ENCODE assay signal across 8 cellular contexts in genomic region chr2:218269900-218270720, GRCh38. TPM values are rescaled to one million over a fixed set of nuclear protein-coding genes. Genes with fewer than 3 reads are reported as not detected.
DNase-seq lines count a peak whose midpoint lies in the region; ATAC-seq and TF ChIP-seq lines count a peak whose summit lies in the region.

Gene AAMP (minus strand): TSS chr2:218270137. CDS start chr2:218270086, 51 bp downstream.
Gene PNKD (plus strand): TSS chr2:218270519. CDS start chr2:218270536, 17 bp downstream.

- H3K9me3 ChIP-seq in Karpas-422 (ENCODE audit: low read length) (no peaks in the 10 kb centered on the region), esophagus squamous epithelium (no peaks in the 10 kb centered on the region)

- DNase-seq in DMS79 treated with DMSO at 0.1 percent for 48 hours (lab: John Stamatoyannopoulos, UW) (peak; percentile 98), Karpas-422 (peak; percentile 100), RKO (ENCODE audit: low spot score) (peak; percentile 99), activated T-helper 1 cell treated with Interleukin-2 at 50 U/mL for 16 hours (ENCODE audit: low read depth) (peak; percentile 100), esophagus squamous epithelium (lab: John Stamatoyannopoulos, UW) (peak; percentile 99), myocyte (ENCODE audit: low read depth) (peak; percentile 100)
- DNase-seq in stimulated activated CD8-positive, alpha-beta memory T cell treated with anti-CD3 and anti-CD28 coated beads, Interleukin-7, amount 100 ng/mL, for 48 hours (ENCODE audit: extremely low read depth in 1 of 2, low read depth in 1 of 2), result peak; percentile 99 to 100

- intact Hi-C loops in esophagus squamous epithelium (cut with DNase I), result loop anchor here (5.0 kb wide), 1 partner anchor 127 kb away; the partner anchor contains the start of gene CTDSP1

- 0% methylated on average over 10 to 20 of the region's 64 CpGs for WGBS in esophagus squamous epithelium, 2 donors

- ATAC-seq in GM21825 (IDR thresholded peaks at IDR 0.05; ENCODE audit: unreplicated experiment), result peak; percentile 87

- H3K4me2 ChIP-seq in Karpas-422 (ENCODE audit: low read depth, low read length, poor library complexity, severe bottlenecking), result peak within 1 kb of the TSS; percentile 100

- H3K79me2 ChIP-seq in Karpas-422 (ENCODE audit: low read length), result peaks cover 18% of the 10 kb centered on the region

- peak within 1 kb of the TSS; percentile 94 for H3K9ac ChIP-seq in Karpas-422 (ENCODE audit: low read length)

- peak in 3 of 4 donors; percentile 39 to 78 (median 60) for TF ChIP-seq POLR2A in esophagus squamous epithelium (IDR thresholded peaks at IDR 0.05)

- H3K4me3 ChIP-seq in Karpas-422 (ENCODE audit: low read length) (peak within 1 kb of the TSS; percentile 98), esophagus squamous epithelium (peak within 1 kb of the TSS; percentile 71 to 92 (median 74))

- TF ChIP-seq CTCF in esophagus squamous epithelium (IDR thresholded peaks at IDR 0.05), result peak in 1 of 6 experiments; percentile 46

- peak within 1 kb of the TSS; percentile 53 for H3K27ac ChIP-seq in Karpas-422 (ENCODE audit: low read length)
- H3K27ac ChIP-seq in esophagus squamous epithelium, result peak within 1 kb of the TSS; percentile 84 to 93 (median 88)

- H3K36me3 ChIP-seq in Karpas-422 (ENCODE audit: insufficient read depth, low read length) (peaks cover 14% of the 10 kb centered on the region; the same call in 1 of the 2 replicates), esophagus squamous epithelium (peaks cover 33 to 51% (median 36%) of the 10 kb centered on the region in 3 donors)

- H3K9me2 ChIP-seq in Karpas-422 (replicated peaks; ENCODE audit: insufficient read depth, low read length), result no peaks in the 10 kb centered on the region

- H3K4me1 ChIP-seq in Karpas-422 (ENCODE audit: low read length) (peaks cover 25% of the 10 kb centered on the region), esophagus squamous epithelium (peaks cover 29 to 78% (median 38%) of the 10 kb centered on the region in 3 donors)

- H3K27me3 ChIP-seq in Karpas-422 (ENCODE audit: low read length) (no peaks in the 10 kb centered on the region), esophagus squamous epithelium (no peaks in the 10 kb centered on the region)

- peak within 1 kb of the TSS; percentile 63; the same call in 1 of the 2 replicates for H2AFZ ChIP-seq in Karpas-422 (ENCODE audit: low read length)

- H4K20me1 ChIP-seq in Karpas-422 (ENCODE audit: insufficient read depth, low read depth, low read length), result peaks cover 9% of the 10 kb centered on the region; the same call in 1 of the 2 replicates

RNA-seq across cellular contexts. Expression of gene AAMP, which starts in this region (rescaled TPM):
- 77.6 and 204 TPM in 2 replicates for total RNA-seq in Karpas-422 (2014; rRNA removed; shearing (Covaris generic); ENCODE audit: low replicate concordance)
- total RNA-seq in esophagus squamous epithelium (100 to 1,000 TPM in 3 of 4 donors, 10 to 100 TPM in 1; 97.9 to 136 (median 118) TPM), myocyte (173 and 198 TPM in 2 replicates)
- polyA plus RNA-seq in myocyte (2012), result 108 TPM

RNA-seq across cellular contexts. Expression of gene PNKD, which starts in this region (rescaled TPM):
- 26.5 and 60.1 TPM in 2 replicates for total RNA-seq in Karpas-422 (2014; rRNA removed; shearing (Covaris generic); ENCODE audit: low replicate concordance)
- total RNA-seq in esophagus squamous epithelium (10 to 100 TPM; 19.7 to 34.3 (median 28.0) TPM), myocyte (30.6 and 37.8 TPM in 2 replicates)
- polyA plus RNA-seq in myocyte (2012), result 82.9 TPM

Comparison
In these comparisons a context has a peak if more than half of its experiments do, and no peak if none do; other contexts are left out.
1. Peak in every context shown above with its lines: DNase-seq, ATAC-seq, H3K4me3 ChIP-seq and H3K27ac ChIP-seq.